Comparison of ENCODE assay signal across 9 cellular contexts in the genomic region with DNA sequence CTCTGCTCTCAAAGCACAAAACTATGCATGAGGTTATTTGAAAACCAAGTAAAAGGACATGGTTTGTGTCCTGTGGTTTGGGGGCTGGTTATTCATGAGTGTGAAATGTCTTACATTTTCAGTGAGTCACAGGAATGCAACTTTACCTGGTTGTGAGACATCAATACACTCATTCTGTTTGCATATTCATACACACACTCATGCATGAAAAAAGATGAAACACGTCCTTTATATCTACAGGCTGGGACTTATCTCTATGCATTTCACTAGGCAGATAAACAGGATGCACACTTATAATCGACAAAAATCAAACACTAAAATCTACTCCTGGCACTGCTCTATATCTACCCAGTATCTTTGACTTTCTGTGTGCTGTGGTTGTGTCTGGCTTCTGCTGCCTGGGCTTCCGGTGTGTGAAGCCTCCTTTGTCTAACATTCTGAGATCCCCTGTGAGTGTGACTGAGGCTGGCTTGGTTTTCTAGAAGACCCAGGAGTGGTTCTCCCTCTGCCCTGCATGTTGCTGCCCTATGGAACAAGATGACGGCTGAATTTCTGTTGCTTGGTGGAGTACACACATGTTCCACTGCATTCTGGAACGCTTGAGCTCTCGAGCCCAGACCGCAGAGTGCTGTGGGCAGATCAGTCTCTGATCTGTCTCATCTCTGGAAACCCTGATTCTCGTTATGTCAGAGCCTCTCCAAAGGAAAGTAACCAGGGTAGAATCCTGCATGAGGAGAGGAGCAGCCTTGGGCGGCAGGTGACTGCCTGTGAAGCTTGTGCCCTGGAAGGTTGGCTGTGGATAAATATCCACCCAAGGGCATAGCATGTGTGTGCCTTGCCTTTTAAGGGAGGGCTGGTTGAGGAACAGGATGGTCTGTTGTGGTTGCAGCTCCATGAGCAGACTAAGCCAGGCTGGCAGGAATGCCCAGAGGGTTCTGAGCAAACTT. TPM values are rescaled to one million over a fixed set of nuclear protein-coding genes. Genes with fewer than 3 reads are reported as not detected.
DNase-seq lines count a peak whose midpoint lies in the region; ATAC-seq and TF ChIP-seq lines count a peak whose summit lies in the region.
"Had no signal": no experiment of that assay in that cellular context is flagged by ENCODE, and none has a peak within 500 bp of the region (broad histone marks: within the 10 kb centered on the region; RNA-seq: fewer than 3 reads in every experiment).

No MANE protein-coding gene starts in this region.

- peak overlapping the region; percentile 97 to 99 for H3K27ac Mint-ChIP-seq in activated naive CD4-positive, alpha-beta T cell treated with anti-CD3 and anti-CD28 coated beads, Interleukin-2, amount 50 U/mL, for 72 hours
- H3K27ac Mint-ChIP-seq in naive thymus-derived CD8-positive, alpha-beta T cell, result peak overlapping the region; percentile 9 to 93 (median 83)
- H3K27ac Mint-ChIP-seq: naive B cell had no signal

- no peaks in the 10 kb centered on the region for H3K36me3 ChIP-seq in HCT116 (ENCODE audit: control insufficient read depth in 1 of 2, insufficient read depth in 2 of 2, low read length in 2 of 2)
- no peaks in the 10 kb centered on the region for H3K36me3 ChIP-seq in SK-N-SH (replicated peaks in 1 of 2; ENCODE audit: control insufficient read depth in 1 of 2, insufficient read depth in 2 of 2, low read length in 1 of 2)
- no peaks in the 10 kb centered on the region for H3K36me3 ChIP-seq in MM.1S (replicated peaks; ENCODE audit: insufficient read depth, low read length)

- H3K4me3 Mint-ChIP-seq in naive thymus-derived CD8-positive, alpha-beta T cell, result peak overlapping the region; percentile 50 to 80 (median 73)

- CTCF ChIA-PET in HCT116 (lab: Charles Lee) (no interaction called here), SK-N-SH (lab: Yijun Ruan, JAX) (interaction anchor here (0.5 to 2.5 kb wide), 2 partner anchors 29 to 32 kb away, joined by 3 to 8 read pairs; no protein-coding TSS in a partner anchor)

- peaks cover 29 to 69% (median 62%) of the 10 kb centered on the region in 4 donors for H3K4me1 Mint-ChIP-seq in naive thymus-derived CD8-positive, alpha-beta T cell

- H3K4me2 ChIP-seq in HCT116 (ENCODE audit: low read length) (peak overlapping the region; percentile 59), SK-N-SH (peak overlapping the region; percentile 50), MM.1S (ENCODE audit: low read depth, low read length) (no peak overlapping the region)

- POLR2A ChIA-PET in HCT116 (lab: Charles Lee), result no interaction called here
- POLR2A ChIA-PET in SK-N-SH (lab: Yijun Ruan, JAX), result no interaction called here
- POLR2A ChIA-PET in naive thymus-derived CD8-positive, alpha-beta T cell (lab: Charles Lee), result interaction anchor here (1.0 to 1.5 kb wide), 5 partner anchors 20 to 61 kb away, joined by 3 to 6 read pairs (median 3); partner anchors contain the start of gene FASLG

- peaks cover 11 to 18% of the 10 kb centered on the region in 2 donors for H3K9me3 Mint-ChIP-seq in activated naive CD4-positive, alpha-beta T cell treated with anti-CD3 and anti-CD28 coated beads, Interleukin-2, amount 50 U/mL, for 72 hours
- H3K9me3 Mint-ChIP-seq in naive thymus-derived CD8-positive, alpha-beta T cell, result no peaks in the 10 kb centered on the region

- H3K4me1 ChIP-seq in HCT116 (ENCODE audit: control insufficient read depth in 1 of 2, insufficient read depth in 2 of 2, low read length in 2 of 2) (peaks cover 12 to 46% of the 10 kb centered on the region in 2 experiments), SK-N-SH (ENCODE audit: control insufficient read depth in 1 of 2, insufficient read depth in 2 of 2, low read depth in 1 of 2, low read length in 1 of 2) (peaks cover 17 to 26% of the 10 kb centered on the region in 2 experiments; a peak in 3 of 4 replicates), MM.1S (ENCODE audit: low read length) (0 out of 2 replicates have a peak, but pooled peaks cover 4% of the 10 kb centered on the region)

- H3K36me3 Mint-ChIP-seq in activated naive CD4-positive, alpha-beta T cell treated with anti-CD3 and anti-CD28 coated beads, Interleukin-2, amount 50 U/mL, for 72 hours, result peaks cover 11 to 21% of the 10 kb centered on the region in 2 donors
- H3K36me3 Mint-ChIP-seq in naive thymus-derived CD8-positive, alpha-beta T cell, result no peaks in the 10 kb centered on the region
- H3K36me3 Mint-ChIP-seq: naive B cell had no signal

- in situ Hi-C loops in Caki2 (cut with HindIII; ENCODE audit: low pct_unique_long_range_greater_than_20kb, low sequenced_read_pairs), result no loop called here

- TF ChIP-seq CTCF in HCT116 (IDR thresholded peaks at IDR 0.05 in 2 of 3, conservative IDR thresholded peaks at IDR 0.05 in 1 of 3; ENCODE audit: borderline replicate concordance in 1 of 3, insufficient read depth in 1 of 3, low read depth in 2 of 3, low read length in 2 of 3) (no peak), SK-N-SH (IDR thresholded peaks at IDR 0.05) (no peak), MM.1S (IDR thresholded peaks at IDR 0.05; ENCODE audit: low read length) (no peak)

- no TSS peak for BruUV-seq in HCT116 (replicated peaks; lab: Mats Ljungman, UMichigan)

- H3K79me2 ChIP-seq in HCT116 (ENCODE audit: insufficient read depth, low read length) (no peaks in the 10 kb centered on the region), SK-N-SH (ENCODE audit: insufficient read depth) (no peaks in the 10 kb centered on the region), MM.1S (ENCODE audit: low read length) (no peaks in the 10 kb centered on the region)

- H3K27me3 ChIP-seq in HCT116 (ENCODE audit: insufficient read depth, low read length) (no peaks in the 10 kb centered on the region), SK-N-SH (ENCODE audit: insufficient read depth) (no peaks in the 10 kb centered on the region), MM.1S (replicated peaks; ENCODE audit: insufficient read depth, low read length) (no peaks in the 10 kb centered on the region)

- DNase-seq in Caki2 (ENCODE audit: low read depth), result peak; percentile 82
- peak; percentile 59 for DNase-seq in HCT116 (ENCODE audit: low read depth, low spot score)
- DNase-seq in SK-N-SH, result peak; percentile 22
- peak; percentile 74 to 88 for DNase-seq in activated naive CD4-positive, alpha-beta T cell treated with anti-CD3 and anti-CD28 coated beads, Interleukin-2, amount 50 U/mL, for 72 hours (ENCODE audit: low spot score in 2 of 2)
- DNase-seq in naive thymus-derived CD8-positive, alpha-beta T cell, result peak; percentile 13 to 82 (median 56)
- no peak for DNase-seq in NCI-H187 (lab: John Stamatoyannopoulos, UW)
- no peak for DNase-seq in MM.1S
- DNase-seq: naive B cell had no signal

- intact Hi-C loops in HCT116 (cut with micrococcal nuclease), result no loop called here

- H3K9me2 ChIP-seq in HCT116 (ENCODE audit: insufficient read depth) (no peaks in the 10 kb centered on the region), SK-N-SH (no peaks in the 10 kb centered on the region), MM.1S (replicated peaks; ENCODE audit: insufficient read depth, low read length) (no peaks in the 10 kb centered on the region)

- RAD21 ChIA-PET in HCT116 (lab: Charles Lee; ENCODE audit: low non-redundant PET in 1 of 2, low total read pairs in 2 of 2, uncharacterized antibody in 2 of 2, unreplicated experiment in 2 of 2), result interaction anchor here in 1 of 2 experiments (0.5 kb wide), 1 partner anchor 62 kb away, joined by 3 read pairs; no protein-coding TSS in a partner anchor

- H3F3A ChIP-seq in SK-N-SH (replicated peaks; ENCODE audit: insufficient read depth) (peaks cover 33% of the 10 kb centered on the region), MM.1S (ENCODE audit: insufficient read depth, low read length) (no peaks in the 10 kb centered on the region)

- H3K9me3 ChIP-seq in HCT116 (ENCODE audit: control insufficient read depth in 1 of 2, insufficient read depth in 1 of 2, low read depth in 1 of 2, low read length in 2 of 2), result no peaks in the 10 kb centered on the region
- H3K9me3 ChIP-seq in SK-N-SH, result no peaks in the 10 kb centered on the region
- no peaks in the 10 kb centered on the region for H3K9me3 ChIP-seq in MM.1S (replicated peaks; ENCODE audit: insufficient read depth, low read length)

- 31% methylated on average over 6 of the region's 9 CpGs for WGBS in SK-N-SH (ENCODE audit: low lambda C conversion rate)

- peak overlapping the region; percentile 33 for H3K9ac ChIP-seq in HCT116 (ENCODE audit: low read length)
- peak overlapping the region; percentile 66 for H3K9ac ChIP-seq in SK-N-SH
- H3K9ac ChIP-seq in MM.1S (ENCODE audit: low read length), result no peak overlapping the region

- H4K20me1 ChIP-seq in HCT116 (ENCODE audit: insufficient read depth), result no peaks in the 10 kb centered on the region
- no peaks in the 10 kb centered on the region for H4K20me1 ChIP-seq in SK-N-SH (ENCODE audit: insufficient read depth)
- no peaks in the 10 kb centered on the region for H4K20me1 ChIP-seq in MM.1S (ENCODE audit: insufficient read depth, low read length)

- peaks cover 0 to 13% (median 0%) of the 10 kb centered on the region in 5 donors for H3K27me3 Mint-ChIP-seq in naive thymus-derived CD8-positive, alpha-beta T cell
- H3K27me3 Mint-ChIP-seq: naive B cell had no signal

- TF ChIP-seq POLR2A in HCT116 (IDR thresholded peaks at IDR 0.05; ENCODE audit: borderline replicate concordance, extremely low read depth, insufficient read depth, insufficient read length), result no peak

- no peak overlapping the region for H3K4me3 ChIP-seq in HCT116 (replicated peaks in 1 of 2; ENCODE audit: low read depth in 1 of 2, low read length in 2 of 2)
- peak overlapping the region in 1 of 2 experiments; percentile 20; a peak in 2 of 4 replicates for H3K4me3 ChIP-seq in SK-N-SH (ENCODE audit: low read depth in 2 of 2, low read length in 1 of 2)
- no peak overlapping the region for H3K4me3 ChIP-seq in MM.1S (ENCODE audit: low read length)

- peak; percentile 43 to 94 for TF ChIP-seq EP300 in SK-N-SH (IDR thresholded peaks at IDR 0.05; ENCODE audit: borderline replicate concordance in 1 of 2, low read depth in 1 of 2, low read length in 1 of 2)

- H3K27ac ChIP-seq in HCT116 (ENCODE audit: low read depth, low read length), result no peak overlapping the region; the same call in 1 of the 2 replicates
- peak overlapping the region; percentile 89 for H3K27ac ChIP-seq in SK-N-SH (ENCODE audit: low read depth in 2 of 2, low read length in 1 of 2)
- no peak overlapping the region for H3K27ac ChIP-seq in MM.1S (ENCODE audit: low read length)

- H2AFZ ChIP-seq in HCT116 (ENCODE audit: low read depth, low read length, poor library complexity, severe bottlenecking), result peak overlapping the region; percentile 73
- peak overlapping the region; percentile 63 for H2AFZ ChIP-seq in SK-N-SH (ENCODE audit: low read depth)
- H2AFZ ChIP-seq in MM.1S (ENCODE audit: low read length), result no peak overlapping the region

- TF ChIP-seq RAD21 in HCT116 (IDR thresholded peaks at IDR 0.05; ENCODE audit: low read depth) (no peak), SK-N-SH (IDR thresholded peaks at IDR 0.05; ENCODE audit: low read length) (no peak)

- ATAC-seq in HCT116, result peak; percentile 86
- peak; percentile 86 to 87 for ATAC-seq in activated naive CD4-positive, alpha-beta T cell treated with anti-CD3 and anti-CD28 coated beads, Interleukin-2, amount 50 U/mL, for 72 hours
- peak; percentile 84 to 86 for ATAC-seq in naive thymus-derived CD8-positive, alpha-beta T cell
- ATAC-seq in GM21423 (IDR thresholded peaks at IDR 0.05; ENCODE audit: unreplicated experiment), result no peak

RNA-seq across cellular contexts. Expression of gene FASLG, which starts 19.7 kb away (rescaled TPM):
- not detected in 2 replicates for total RNA-seq in Caki2 (2014; rRNA removed; shearing (Covaris generic); ENCODE audit: low replicate concordance)
- not detected for total RNA-seq in HCT116 (2021; ENCODE audit: unreplicated experiment)
- polyA plus RNA-seq in HCT116 (2012), result not detected in 2 replicates
- polyA plus RNA-seq in SK-N-SH (2012; rRNA removed), result not detected in 2 replicates
- polyA plus RNA-seq in SK-N-SH (2012; cell fraction: cytosol; rRNA removed), result not detected in 2 replicates
- not detected in 2 replicates for polyA plus RNA-seq in SK-N-SH (2012; cell fraction: nucleus; rRNA removed)
- 1 to 10 TPM; 3.7 to 7.2 TPM for total RNA-seq in activated naive CD4-positive, alpha-beta T cell treated with anti-CD3 and anti-CD28 coated beads, Interleukin-2, amount 50 U/mL, for 72 hours
- total RNA-seq in naive thymus-derived CD8-positive, alpha-beta T cell, result under 1 TPM in 1 of 2 experiments, not detected in 1; 0.18 TPM
- 1 to 10 TPM in 1 of 3 donors, not detected in 2; 2.3 TPM for polyA plus RNA-seq in naive thymus-derived CD8-positive, alpha-beta T cell

Comparison
In these comparisons a context has a peak if more than half of its experiments do, and no peak if none do; other contexts are left out.
1. DNase-seq: peak in Caki2 (single experiment), HCT116 (single experiment), SK-N-SH (single experiment), activated naive CD4-positive, alpha-beta T cell treated with anti-CD3 and anti-CD28 coated beads, Interleukin-2, amount 50 U/mL, for 72 hours (2 of 2) and naive thymus-derived CD8-positive, alpha-beta T cell (10 of 10); none in NCI-H187 (0 of 2) and MM.1S (single experiment).
2. H3K27ac ChIP-seq: peak in SK-N-SH (2 of 2); none in HCT116 (single experiment) and MM.1S (single experiment).